10 cellular contexts compared by ENCODE assay signal in the genomic region with DNA sequence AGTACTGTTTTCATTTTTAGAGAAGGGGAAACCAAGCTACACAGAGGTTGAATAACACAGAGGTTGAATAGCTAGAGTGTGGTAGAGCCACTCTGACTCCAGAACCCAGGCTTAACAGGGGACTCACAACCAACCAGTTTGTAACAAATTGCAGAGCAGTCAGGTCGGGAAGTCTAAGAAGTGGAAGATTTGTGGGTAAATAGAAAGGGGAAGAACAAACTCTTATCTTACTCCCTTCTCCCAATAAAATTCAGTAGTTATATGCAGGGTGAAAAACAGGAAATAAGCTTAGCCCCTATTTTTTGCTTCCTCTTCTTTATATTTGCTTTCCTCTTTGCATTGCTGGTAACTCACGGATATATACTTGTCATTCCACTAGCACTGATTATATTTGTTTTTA. TPM values are rescaled to one million over a fixed set of nuclear protein-coding genes. Genes with fewer than 3 reads are reported as not detected.
DNase-seq lines count a peak whose midpoint lies in the region; TF ChIP-seq lines count a peak whose summit lies in the region.
"Had no signal": no experiment of that assay in that cellular context is flagged by ENCODE, and none has a peak within 500 bp of the region (broad histone marks: within the 10 kb centered on the region; RNA-seq: fewer than 3 reads in every experiment).

No MANE protein-coding gene starts in this region.

- no peak for TF ChIP-seq POLR2A in NB4 (IDR thresholded peaks at IDR 0.05; ENCODE audit: extremely low read depth, insufficient read length)
- TF ChIP-seq POLR2A in prostate gland (IDR thresholded peaks at IDR 0.05), result no peak

- H3K27ac ChIP-seq in prostate gland, result peak overlapping the region in 1 of 2 donors; percentile 6
- H3K27ac ChIP-seq: uterus had no signal

- intact Hi-C loops in prostate gland (cut with DNase I), result no loop called here

- DNase-seq in activated T-cell treated with anti-CD3 and anti-CD28 coated beads, Interleukin-2, amount 50 U/mL, for 24 hours, result no peak
- DNase-seq in activated T-cell treated with anti-CD3 and anti-CD28 coated beads, Interleukin-2, amount 50 U/mL, for 48 hours, result no peak
- DNase-seq in NB4 (ENCODE audit: low read depth) (peak; percentile 85), pons (ENCODE audit: low spot score) (peak; percentile 29), AG20443 (ENCODE audit: low spot score) (no peak), prostate gland (ENCODE audit: low spot score) (no peak), NK-92 (lab: John Stamatoyannopoulos, UW; ENCODE audit: unreplicated experiment) (no peak)
- DNase-seq: MM.1S, uterus had no signal

- H3K4me1 ChIP-seq in prostate gland (replicated peaks), result no peaks in the 10 kb centered on the region

- no peaks in the 10 kb centered on the region for H3K36me3 ChIP-seq in prostate gland
- H3K36me3 ChIP-seq: uterus had no signal

- H3K9me3 ChIP-seq in prostate gland, result no peaks in the 10 kb centered on the region
- H3K9me3 ChIP-seq: uterus had no signal

- H3K9me3 Mint-ChIP-seq in activated T-cell treated with anti-CD3 and anti-CD28 coated beads, Interleukin-2, amount 50 U/mL, for 24 hours, result no peaks in the 10 kb centered on the region
- no peaks in the 10 kb centered on the region for H3K9me3 Mint-ChIP-seq in activated naive CD8-positive, alpha-beta T cell (ENCODE audit: low read depth)

- peaks cover 89% of the 10 kb centered on the region for H3K4me1 Mint-ChIP-seq in activated T-cell treated with anti-CD3 and anti-CD28 coated beads, Interleukin-2, amount 50 U/mL, for 24 hours (ENCODE audit: low read depth)
- H3K4me1 Mint-ChIP-seq in activated naive CD8-positive, alpha-beta T cell (ENCODE audit: low read depth), result peaks cover 90% of the 10 kb centered on the region

- WGBS in prostate gland, result 30% methylated on average over 2 of the region's 2 CpGs

- no peak overlapping the region for H3K4me3 Mint-ChIP-seq in activated T-cell treated with anti-CD3 and anti-CD28 coated beads, Interleukin-2, amount 50 U/mL, for 24 hours
- peak overlapping the region; percentile 63 for H3K4me3 Mint-ChIP-seq in activated naive CD8-positive, alpha-beta T cell

- peak overlapping the region; percentile 79 for H3K27ac Mint-ChIP-seq in activated T-cell treated with anti-CD3 and anti-CD28 coated beads, Interleukin-2, amount 50 U/mL, for 24 hours
- peak overlapping the region; percentile 88 for H3K27ac Mint-ChIP-seq in activated naive CD8-positive, alpha-beta T cell

- H3K27me3 Mint-ChIP-seq in activated T-cell treated with anti-CD3 and anti-CD28 coated beads, Interleukin-2, amount 50 U/mL, for 24 hours, result no peaks in the 10 kb centered on the region
- H3K27me3 Mint-ChIP-seq in activated naive CD8-positive, alpha-beta T cell, result no peaks in the 10 kb centered on the region

- no peak overlapping the region for H3K4me3 ChIP-seq in NB4 (ENCODE audit: low read depth, low read length)
- H3K4me3 ChIP-seq in prostate gland, result no peak overlapping the region
- H3K4me3 ChIP-seq: uterus had no signal

- H3K36me3 Mint-ChIP-seq in activated T-cell treated with anti-CD3 and anti-CD28 coated beads, Interleukin-2, amount 50 U/mL, for 24 hours (ENCODE audit: low read depth), result peaks cover 87% of the 10 kb centered on the region
- peaks cover 7% of the 10 kb centered on the region for H3K36me3 Mint-ChIP-seq in activated naive CD8-positive, alpha-beta T cell

- H3K27me3 ChIP-seq in prostate gland (replicated peaks; ENCODE audit: insufficient read depth), result no peaks in the 10 kb centered on the region
- H3K27me3 ChIP-seq: uterus had no signal

- TF ChIP-seq CTCF in NB4 (IDR thresholded peaks at IDR 0.05; ENCODE audit: low read depth, low read length), result no peak
- TF ChIP-seq CTCF in prostate gland (IDR thresholded peaks at IDR 0.05), result no peak

RNA-seq across cellular contexts. Expression of gene CDC42, which starts 23.2 kb away (rescaled TPM):
- total RNA-seq in prostate gland, result 100 to 1,000 TPM; 164 to 182 TPM

Comparison
In these comparisons a context has a peak if more than half of its experiments do, and no peak if none do; other contexts are left out.
1. DNase-seq: peak in NB4 (single experiment) and pons (single experiment); none in activated T-cell treated with anti-CD3 and anti-CD28 coated beads, Interleukin-2, amount 50 U/mL, for 24 hours (single experiment), activated T-cell treated with anti-CD3 and anti-CD28 coated beads, Interleukin-2, amount 50 U/mL, for 48 hours (0 of 2), AG20443 (single experiment), prostate gland (single experiment) and NK-92 (single experiment).